ENCODE assay signal across 8 cellular contexts in genomic region chr5:119267958-119268386, GRCh38.
DNase-seq lines count a peak whose midpoint lies in the region; ATAC-seq and TF ChIP-seq lines count a peak whose summit lies in the region.

No MANE protein-coding gene starts in this region.

- peak; percentile 89 for DNase-seq in AG08396 (ENCODE audit: low spot score)
- DNase-seq in NCI-H460 (ENCODE audit: extremely low read depth, low read depth): peak; percentile 94
- peak; percentile 85 for DNase-seq in activated CD4-positive, alpha-beta T cell treated with anti-CD3 and anti-CD28 coated beads for 48 hours
- DNase-seq in coronary artery (ENCODE audit: low spot score): peak; percentile 97
- DNase-seq in left colon: peak; percentile 94 to 95
- DNase-seq in stimulated activated CD4-positive, alpha-beta T cell treated with anti-CD3 and anti-CD28 coated beads, Interleukin-1b, Interleukin-23, amount 100 ng/mL, for 24 hours (ENCODE audit: low read depth in 4 of 4, low spot score in 1 of 4): peak; percentile 53 to 59 (median 56)

- ATAC-seq in GM19035 (IDR thresholded peaks at IDR 0.05; ENCODE audit: unreplicated experiment) (peak; percentile 58), HG03354 (IDR thresholded peaks at IDR 0.05; ENCODE audit: poor library complexity, severe bottlenecking, unreplicated experiment) (peak; percentile 78), left colon (peak; percentile 78)

- intact Hi-C loops in left colon (cut with DNase I, micrococcal nuclease): loop anchor here in 1 of 2 donors (10.0 kb wide), 1 partner anchor 147 kb away; no protein-coding TSS in a partner anchor

- H3K4me3 ChIP-seq in coronary artery: peak overlapping the region; percentile 92

- no peak for TF ChIP-seq CTCF in coronary artery (IDR thresholded peaks at IDR 0.05)

- H3K27ac ChIP-seq in coronary artery: peak overlapping the region; percentile 87 to 97

Comparison
In these comparisons a context has a peak if more than half of its experiments do, and no peak if none do; other contexts are left out.
1. Peak in every context shown above with its lines: DNase-seq, ATAC-seq, H3K4me3 ChIP-seq and H3K27ac ChIP-seq.